ENCODE assay signal across 27 cellular contexts in genomic region chr10:83476211-83476610, GRCh38.
"Had no signal": no experiment of that assay in that cellular context is flagged by ENCODE, and none has a peak within 500 bp of the region (broad histone marks: within the 10 kb centered on the region; RNA-seq: fewer than 3 reads in every experiment).

No MANE protein-coding gene starts in this region.

- DNase-seq: activated CD4-positive, alpha-beta memory T cell treated with anti-CD3 and anti-CD28 coated beads for 36 hours; activated CD4-positive, alpha-beta T cell treated with anti-CD3 and anti-CD28 coated beads for 36 hours; activated CD4-positive, alpha-beta T cell treated with anti-CD3 and anti-CD28 coated beads, Interleukin-2, amount 10 ng/mL, durations not matched to agents 24 days and 14 days; activated CD4-positive, CD25-positive, alpha-beta regulatory T cell; activated CD4-positive, CD25-positive, alpha-beta regulatory T cell treated with anti-CD3 and anti-CD28 coated beads, Interleukin-2, amount 50 U/mL, for 72 hours; activated CD8-positive, alpha-beta memory T cell treated with anti-CD3 and anti-CD28 coated beads, Interleukin-2, amount 10 ng/mL, durations not matched to agents 7 days and 5 days; activated CD8-positive, alpha-beta memory T cell treated with anti-CD3 and anti-CD28 coated beads, Interleukin-2, amount 50 U/mL, for 4 hours; activated CD8-positive, alpha-beta T cell treated with anti-CD3 and anti-CD28 coated beads, Interleukin-2, amount 10 ng/mL, durations not matched to agents 7 days and 5 days; activated gamma-delta T cell; activated naive CD4-positive, alpha-beta T cell; activated naive CD4-positive, alpha-beta T cell treated with anti-CD3 and anti-CD28 coated beads, Interleukin-2, amount 10 ng/mL, durations not matched to agents 7 days and 5 days; activated T-cell treated with anti-CD3 and anti-CD28 coated beads, Interleukin-2, amount 50 U/mL, for 1 hour; activated T-cell treated with anti-CD3 and anti-CD28 coated beads, Interleukin-2, amount 50 U/mL, for 48 hours; amniotic stem cell; anterior cingulate cortex; brain microvascular endothelial cell; cortex of kidney; dermis blood vessel endothelial cell; effector CD4-positive, alpha-beta T cell; effector memory CD8-positive, alpha-beta T cell; esophagus squamous epithelium; foreskin melanocyte; head of caudate nucleus; hippocampal formation; T-helper 1 cell; T-helper 17 cell; T1000 had no signal
